ENCODE assay signal across 8 cellular contexts in genomic region chr10:71773221-71773971, GRCh38.
DNase-seq lines count a peak whose midpoint lies in the region; ATAC-seq and TF ChIP-seq lines count a peak whose summit lies in the region.

TSS of gene VSIR (minus strand) at chr10:71773520. CDS start at chr10:71773439, 81 bp downstream.

- H3K4me3 ChIP-seq in GM12864 (ENCODE audit: low read depth, low read length) = peak within 1 kb of the TSS; percentile 64

- H3K27ac ChIP-seq in caudate nucleus (ENCODE audit: low read depth, low read length) = peak within 1 kb of the TSS; percentile 93

- DNase-seq in GM12864 (ENCODE audit: low read depth) (no peak), NCI-H128 (lab: John Stamatoyannopoulos, UW; ENCODE audit: unreplicated experiment) (peak; percentile 45), caudate nucleus (lab: John Stamatoyannopoulos, UW) (peak in 55 of 61 donors; percentile 19 to 85 (median 62)), islet precursor cell (peak; percentile 90), cortex of kidney (lab: John Stamatoyannopoulos, UW) (no peak)
- DNase-seq in activated CD4-positive, CD25-positive, alpha-beta regulatory T cell treated with anti-CD3 and anti-CD28 coated beads, Interleukin-2, amount 50 U/mL, for 16 hours (ENCODE audit: low read depth, low spot score) = peak; percentile 91
- DNase-seq in stimulated activated CD4-positive, alpha-beta T cell treated with anti-CD3 and anti-CD28 coated beads, Interleukin-15, amount 100 ng/mL, for 1 hour (ENCODE audit: low read depth in 1 of 2, low spot score in 1 of 2) = peak; percentile 92 to 97

- peak; percentile 81 for TF ChIP-seq CTCF in GM12864 (IDR thresholded peaks at IDR 0.05; ENCODE audit: low read depth, low read length, missing control alignments)

- ATAC-seq in HG02610 (IDR thresholded peaks at IDR 0.05; ENCODE audit: unreplicated experiment) = peak; percentile 42

Comparison
In these comparisons a context has a peak if more than half of its experiments do, and no peak if none do; other contexts are left out.
1. DNase-seq: peak in NCI-H128 (single experiment), activated CD4-positive, CD25-positive, alpha-beta regulatory T cell treated with anti-CD3 and anti-CD28 coated beads, Interleukin-2, amount 50 U/mL, for 16 hours (single experiment), caudate nucleus (55 of 61), islet precursor cell (single experiment) and stimulated activated CD4-positive, alpha-beta T cell treated with anti-CD3 and anti-CD28 coated beads, Interleukin-15, amount 100 ng/mL, for 1 hour (2 of 2); none in GM12864 (single experiment) and cortex of kidney (single experiment).